In the genomic region with DNA sequence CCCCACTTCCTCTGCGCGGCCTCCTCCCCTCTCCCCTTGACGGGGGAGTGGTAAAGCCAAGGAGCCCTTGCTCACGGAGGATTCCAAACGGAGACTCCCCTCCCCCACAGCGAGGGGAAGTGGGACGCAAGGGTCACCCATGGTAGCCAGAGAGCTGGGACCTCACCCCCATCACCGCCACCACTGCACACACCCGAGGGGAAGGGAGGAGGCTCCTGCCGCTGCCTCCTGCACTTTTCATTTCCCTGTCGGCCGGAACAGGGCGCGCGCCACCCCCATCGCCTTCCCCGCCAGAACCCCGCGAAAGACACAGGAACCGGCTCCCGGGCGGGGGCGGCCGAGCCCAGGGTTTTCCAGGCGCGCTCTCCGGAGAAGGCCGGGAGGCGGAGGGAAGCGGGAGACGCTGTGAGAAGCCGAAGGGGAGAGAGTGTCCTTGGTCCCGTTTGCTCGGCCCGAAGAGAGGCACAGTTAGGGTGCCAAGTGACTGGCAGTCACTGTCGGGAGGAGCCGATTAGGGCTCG, we compare ENCODE assay signal across 8 cellular contexts. TPM values are rescaled to one million over a fixed set of nuclear protein-coding genes. Genes with fewer than 3 reads are reported as not detected.
A peak's percentile ranks its signal among the peaks of the same experiment; 100 is the strongest.
DNase-seq lines count a peak whose midpoint lies in the region; ATAC-seq, FAIRE-seq and TF ChIP-seq lines count a peak whose summit lies in the region.

No MANE protein-coding gene starts in this region.

- H4K20me1 ChIP-seq in fibroblast of lung (ENCODE audit: control insufficient read depth, extremely low read depth, insufficient read depth, low read length), result no peaks in the 10 kb centered on the region

- no peak for TF ChIP-seq EP300 in A549 (IDR thresholded peaks at IDR 0.05)

- no peaks in the 10 kb centered on the region for H3K27me3 ChIP-seq in fibroblast of lung (ENCODE audit: control insufficient read depth, insufficient read depth, low read length)
- no peaks in the 10 kb centered on the region for H3K27me3 ChIP-seq in naive thymus-derived CD4-positive, alpha-beta T cell (ENCODE audit: control insufficient read depth in 2 of 2, insufficient read depth in 2 of 2, low read length in 2 of 2)

- peak; percentile 11; the same call in 1 of the 2 replicates for TF ChIP-seq POLR2A in A549 (IDR thresholded peaks at IDR 0.05; ENCODE audit: low read length)
- no peak for TF ChIP-seq POLR2A in GM12892 (IDR thresholded peaks at IDR 0.05; ENCODE audit: low read depth, low read length)

- H3K27ac ChIP-seq in A549 (peak overlapping the region; percentile 93 to 99), fibroblast of lung (ENCODE audit: insufficient read depth, low read length) (peak overlapping the region; percentile 79)
- peak overlapping the region; percentile 76 for H3K27ac ChIP-seq in naive thymus-derived CD4-positive, alpha-beta T cell (ENCODE audit: low read depth, low read length)

- POLR2A ChIA-PET in A549 (lab: Yijun Ruan, JAX), result interaction anchor here (3.3 kb wide), 1 partner anchor 20 kb away, joined by 14 read pairs; a partner anchor contains a TSS
- POLR2A ChIA-PET in naive thymus-derived CD4-positive, alpha-beta T cell (lab: Charles Lee), result interaction anchor here (0.7 to 11.8 kb wide), 6 partner anchors 9 to 131 kb away, joined by 3 to 180 read pairs (median 3); a partner anchor contains a TSS

- peaks cover 7% of the 10 kb centered on the region for H3K36me3 ChIP-seq in fibroblast of lung (ENCODE audit: control insufficient read depth, insufficient read depth, low read length)
- peaks cover 4 to 22% (median 10%) of the 10 kb centered on the region in 3 experiments for H3K36me3 ChIP-seq in naive thymus-derived CD4-positive, alpha-beta T cell (ENCODE audit: control insufficient read depth in 2 of 3, insufficient read depth in 3 of 3, low read length in 3 of 3)

- H3K9ac ChIP-seq in fibroblast of lung (ENCODE audit: insufficient read depth, low read length), result peak overlapping the region; percentile 73

- no peaks in the 10 kb centered on the region for H3K27me3 Mint-ChIP-seq in activated T-cell treated with anti-CD3 and anti-CD28 coated beads, Interleukin-2, amount 50 U/mL, for 72 hours (ENCODE audit: low read depth)
- no peaks in the 10 kb centered on the region for H3K27me3 Mint-ChIP-seq in naive thymus-derived CD4-positive, alpha-beta T cell
- H3K27me3 Mint-ChIP-seq in type B pancreatic cell, result no peaks in the 10 kb centered on the region

- ATAC-seq in A549, result peak; percentile 8 to 25; a peak in 5 of 6 replicates
- ATAC-seq in activated T-cell treated with anti-CD3 and anti-CD28 coated beads, Interleukin-2, amount 50 U/mL, for 72 hours (replicated peaks in 1 of 2), result peak; percentile 0 to 4
- no peak for ATAC-seq in naive thymus-derived CD4-positive, alpha-beta T cell

- H3K9me3 ChIP-seq in A549 (no peaks in the 10 kb centered on the region), fibroblast of lung (ENCODE audit: control insufficient read depth, insufficient read depth, low read depth, low read length) (no peaks in the 10 kb centered on the region)
- no peaks in the 10 kb centered on the region for H3K9me3 ChIP-seq in naive thymus-derived CD4-positive, alpha-beta T cell (ENCODE audit: control insufficient read depth in 2 of 3, low read length in 3 of 3)

- H3K36me3 Mint-ChIP-seq in activated T-cell treated with anti-CD3 and anti-CD28 coated beads, Interleukin-2, amount 50 U/mL, for 72 hours (ENCODE audit: insufficient read depth in 2 of 2), result peaks cover 15 to 19% of the 10 kb centered on the region in 2 donors
- H3K36me3 Mint-ChIP-seq in naive thymus-derived CD4-positive, alpha-beta T cell, result peaks cover 0 to 46% (median 5%) of the 10 kb centered on the region in 5 donors
- peaks cover 4% of the 10 kb centered on the region for H3K36me3 Mint-ChIP-seq in type B pancreatic cell

- CTCF ChIA-PET in A549 (lab: Yijun Ruan, JAX), result interaction anchor here (0.6 to 18.6 kb wide), 4 partner anchors 15 to 161 kb away, joined by 3 to 191 read pairs (median 96); a partner anchor contains a TSS
- CTCF ChIA-PET in naive thymus-derived CD4-positive, alpha-beta T cell (lab: Charles Lee), result interaction anchor here (1.7 to 3.3 kb wide), 2 partner anchors 104 to 154 kb away, joined by 4 to 32 read pairs; no protein-coding TSS in a partner anchor

- peak overlapping the region; percentile 74 for H2AFZ ChIP-seq in fibroblast of lung (ENCODE audit: low read length)

- FAIRE-seq in A549 (lab: Jason Lieb, UNC), result no peak
- FAIRE-seq in GM12892 (lab: Jason Lieb, UNC), result peak; percentile 9

- WGBS in A549 (ENCODE audit: missing lambda C conversion rate), result 5% methylated on average over 15 of the region's 38 CpGs

- DNase-seq in A549 (ENCODE audit: low read depth in 1 of 2, low spot score in 1 of 2), result peak in 1 of 2 experiments; percentile 62
- no peak for DNase-seq in GM12892 (ENCODE audit: insufficient read length)
- DNase-seq in NCI-H226, result peak; percentile 9
- peak; percentile 51 to 66 for DNase-seq in activated T-cell treated with anti-CD3 and anti-CD28 coated beads, Interleukin-2, amount 50 U/mL, for 72 hours
- peak in 1 of 2 donors; percentile 35 for DNase-seq in fibroblast of lung (ENCODE audit: low read depth in 2 of 2)
- peak in 8 of 9 donors; percentile 49 to 66 (median 57) for DNase-seq in naive thymus-derived CD4-positive, alpha-beta T cell
- DNase-seq in type B pancreatic cell (ENCODE audit: extremely low spot score, unreplicated experiment), result no peak
- no peak for DNase-seq in epidermal melanocyte (ENCODE audit: insufficient read length, low spot score)

- no peak for TF ChIP-seq CTCF in A549 (IDR thresholded peaks at IDR 0.05)
- TF ChIP-seq CTCF in fibroblast of lung (conservative IDR thresholded peaks at IDR 0.05 in 1 of 2, IDR thresholded peaks at IDR 0.05 in 1 of 2; ENCODE audit: low read depth in 1 of 2, low read length in 2 of 2), result no peak
- TF ChIP-seq CTCF in type B pancreatic cell (conservative IDR thresholded peaks at IDR 0.05), result peak; percentile 14

- no peaks in the 10 kb centered on the region for H3K9me3 Mint-ChIP-seq in activated T-cell treated with anti-CD3 and anti-CD28 coated beads, Interleukin-2, amount 50 U/mL, for 72 hours
- H3K9me3 Mint-ChIP-seq in naive thymus-derived CD4-positive, alpha-beta T cell, result peaks cover 0 to 9% (median 0%) of the 10 kb centered on the region in 11 donors
- no peaks in the 10 kb centered on the region for H3K9me3 Mint-ChIP-seq in type B pancreatic cell

- H3K27ac Mint-ChIP-seq in activated T-cell treated with anti-CD3 and anti-CD28 coated beads, Interleukin-2, amount 50 U/mL, for 72 hours, result peak overlapping the region; percentile 99
- peak overlapping the region; percentile 90 to 96 (median 93) for H3K27ac Mint-ChIP-seq in naive thymus-derived CD4-positive, alpha-beta T cell
- peak overlapping the region; percentile 97 for H3K27ac Mint-ChIP-seq in type B pancreatic cell

- H3K4me1 ChIP-seq in A549 (peaks cover 62% of the 10 kb centered on the region), fibroblast of lung (ENCODE audit: control insufficient read depth, extremely low read depth, insufficient read depth, low read length) (peaks cover 16% of the 10 kb centered on the region)
- peaks cover 57 to 70% of the 10 kb centered on the region in 2 donors for H3K4me1 ChIP-seq in naive thymus-derived CD4-positive, alpha-beta T cell (ENCODE audit: control insufficient read depth in 2 of 2, insufficient read depth in 2 of 2, low read length in 2 of 2)

- intact Hi-C loops in naive thymus-derived CD4-positive, alpha-beta T cell (cut with micrococcal nuclease), result loop anchor here (1.0 to 5.0 kb wide), 8 partner anchors 16 to 621 kb away; a partner anchor contains a TSS

- TF ChIP-seq RAD21 in A549 (conservative IDR thresholded peaks at IDR 0.05 in 1 of 2, IDR thresholded peaks at IDR 0.05 in 1 of 2), result no peak

- H3K4me3 ChIP-seq in A549 (peak overlapping the region; percentile 87), fibroblast of lung (replicated peaks in 1 of 4; ENCODE audit: control extremely low read depth in 1 of 4, insufficient read depth in 1 of 4, low read depth in 3 of 4, low read length in 4 of 4) (peak overlapping the region; percentile 74 to 95 (median 92))
- H3K4me3 ChIP-seq in naive thymus-derived CD4-positive, alpha-beta T cell (ENCODE audit: low read length), result peak overlapping the region; percentile 68

- H3K4me2 ChIP-seq in A549, result peak overlapping the region; percentile 98
- H3K4me2 ChIP-seq in fibroblast of lung (ENCODE audit: extremely low read depth, insufficient read depth, low read length), result peak overlapping the region; percentile 95

- H3K4me3 Mint-ChIP-seq in activated T-cell treated with anti-CD3 and anti-CD28 coated beads, Interleukin-2, amount 50 U/mL, for 72 hours, result peak overlapping the region; percentile 98 to 99
- peak overlapping the region; percentile 64 to 100 (median 92) for H3K4me3 Mint-ChIP-seq in naive thymus-derived CD4-positive, alpha-beta T cell
- H3K4me3 Mint-ChIP-seq in type B pancreatic cell, result peak overlapping the region; percentile 98

- H3K4me1 Mint-ChIP-seq in activated T-cell treated with anti-CD3 and anti-CD28 coated beads, Interleukin-2, amount 50 U/mL, for 72 hours (ENCODE audit: low read depth), result peaks cover 82% of the 10 kb centered on the region
- peaks cover 46 to 84% (median 71%) of the 10 kb centered on the region in 7 donors for H3K4me1 Mint-ChIP-seq in naive thymus-derived CD4-positive, alpha-beta T cell
- H3K4me1 Mint-ChIP-seq in type B pancreatic cell (ENCODE audit: unreplicated experiment), result peaks cover 28% of the 10 kb centered on the region

- peaks cover 41% of the 10 kb centered on the region for H3K79me2 ChIP-seq in fibroblast of lung (ENCODE audit: control insufficient read depth, insufficient read depth, low read length)

RNA-seq across cellular contexts. Expression of a gene that starts 0.8 kb away (rescaled TPM):
- 112 TPM in 2 replicates for polyA plus RNA-seq in A549 (2011; rRNA removed)
- 233 and 294 TPM in 2 replicates for polyA plus RNA-seq in A549 (2012; cell fraction: cytosol; rRNA removed)
- 237 and 312 TPM in 2 replicates for polyA plus RNA-seq in A549 (2012; cell fraction: nucleus; rRNA removed)
- 213 to 228 TPM (median 215 TPM) in 3 replicates for polyA plus RNA-seq in A549 (2017; fragmentation: RNase III; extraction: RNeasy Plus Mini Kit Qiagen cat#74134 plus additional on column Dnase treatment)
- polyA minus RNA-seq in A549 (2011; rRNA and poly(A)+ RNA removed), result 107 and 161 TPM in 2 replicates
- polyA plus RNA-seq in GM12892 (2012; ENCODE audit: missing spikeins), result 26.8 TPM
- 100 to 1,000 TPM; 256 to 259 TPM for total RNA-seq in activated T-cell treated with anti-CD3 and anti-CD28 coated beads, Interleukin-2, amount 50 U/mL, for 72 hours
- 10.3 and 15.0 TPM in 2 replicates for total RNA-seq in fibroblast of lung
- 29.6 and 43.7 TPM in 2 replicates for polyA plus RNA-seq in fibroblast of lung
- 35.6 and 56.9 TPM in 2 replicates for polyA plus RNA-seq in fibroblast of lung (2012)
- polyA minus RNA-seq in fibroblast of lung (ENCODE audit: low replicate concordance), result 32.1 and 51.6 TPM in 2 replicates
- 100 to 1,000 TPM; 285 to 433 (median 313) TPM for total RNA-seq in naive thymus-derived CD4-positive, alpha-beta T cell
- polyA plus RNA-seq in naive thymus-derived CD4-positive, alpha-beta T cell, result 100 to 1,000 TPM; 474 to 764 TPM
- total RNA-seq in type B pancreatic cell (ENCODE audit: low replicate concordance), result 60.4 and 172 TPM in 2 replicates

RNA-seq across cellular contexts. Expression of a gene that starts 19.5 kb away (rescaled TPM):
- polyA plus RNA-seq in A549 (2011; rRNA removed), result 28.8 and 38.7 TPM in 2 replicates
- 51.6 and 57.2 TPM in 2 replicates for polyA plus RNA-seq in A549 (2012; cell fraction: cytosol; rRNA removed)
- 60.1 and 67.8 TPM in 2 replicates for polyA plus RNA-seq in A549 (2012; cell fraction: nucleus; rRNA removed)
- 60.9 to 66.9 TPM (median 61.8 TPM) in 3 replicates for polyA plus RNA-seq in A549 (2017; fragmentation: RNase III; extraction: RNeasy Plus Mini Kit Qiagen cat#74134 plus additional on column Dnase treatment)
- 40.0 and 41.5 TPM in 2 replicates for polyA minus RNA-seq in A549 (2011; rRNA and poly(A)+ RNA removed)
- polyA plus RNA-seq in GM12892 (2012; ENCODE audit: missing spikeins), result 15.2 TPM
- total RNA-seq in activated T-cell treated with anti-CD3 and anti-CD28 coated beads, Interleukin-2, amount 50 U/mL, for 72 hours, result 10 to 100 TPM; 30.4 to 38.1 TPM
- 13.7 and 14.9 TPM in 2 replicates for total RNA-seq in fibroblast of lung
- polyA plus RNA-seq in fibroblast of lung, result 11.3 and 19.7 TPM in 2 replicates
- 15.8 and 28.6 TPM in 2 replicates for polyA plus RNA-seq in fibroblast of lung (2012)
- polyA minus RNA-seq in fibroblast of lung (ENCODE audit: low replicate concordance), result 55.8 and 72.2 TPM in 2 replicates
- total RNA-seq in naive thymus-derived CD4-positive, alpha-beta T cell, result 10 to 100 TPM in 1 of 5 experiments, 1 to 10 TPM in 4; 3.9 to 35.7 (median 8.1) TPM
- 1 to 10 TPM; 4.4 to 6.6 TPM for polyA plus RNA-seq in naive thymus-derived CD4-positive, alpha-beta T cell
- total RNA-seq in type B pancreatic cell (ENCODE audit: low replicate concordance), result 32.3 and 36.5 TPM in 2 replicates

RNA-seq across cellular contexts. Expression of a gene that starts 19.9 kb away (rescaled TPM):
- polyA plus RNA-seq in A549 (2011; rRNA removed) (29.3 and 32.9 TPM in 2 replicates), A549 (2017; fragmentation: RNase III; extraction: RNeasy Plus Mini Kit Qiagen cat#74134 plus additional on column Dnase treatment) (18.4 to 21.0 TPM (median 19.0 TPM) in 3 replicates), fibroblast of lung (38.6 and 40.0 TPM in 2 replicates)
- polyA plus RNA-seq in A549 (2012; cell fraction: cytosol; rRNA removed), result 17.7 and 19.1 TPM in 2 replicates
- 15.8 and 17.8 TPM in 2 replicates for polyA plus RNA-seq in A549 (2012; cell fraction: nucleus; rRNA removed)
- 34.0 and 36.5 TPM in 2 replicates for polyA minus RNA-seq in A549 (2011; rRNA and poly(A)+ RNA removed)
- 8.8 TPM for polyA plus RNA-seq in GM12892 (2012; ENCODE audit: missing spikeins)
- total RNA-seq in activated T-cell treated with anti-CD3 and anti-CD28 coated beads, Interleukin-2, amount 50 U/mL, for 72 hours, result 10 to 100 TPM; 24.9 to 34.6 TPM
- total RNA-seq in fibroblast of lung (24.9 and 27.7 TPM in 2 replicates), type B pancreatic cell (ENCODE audit: low replicate concordance) (31.8 and 35.7 TPM in 2 replicates)
- polyA plus RNA-seq in fibroblast of lung (2012), result 23.9 and 25.4 TPM in 2 replicates
- 50.0 and 113 TPM in 2 replicates for polyA minus RNA-seq in fibroblast of lung (ENCODE audit: low replicate concordance)
- 10 to 100 TPM in 1 of 5 experiments, 1 to 10 TPM in 4; 4.5 to 21.7 (median 9.4) TPM for total RNA-seq in naive thymus-derived CD4-positive, alpha-beta T cell
- 1 to 10 TPM; 4.2 to 4.7 TPM for polyA plus RNA-seq in naive thymus-derived CD4-positive, alpha-beta T cell

RNA-seq across cellular contexts. Expression of a gene that starts 45.6 kb away (rescaled TPM):
- 2.9 TPM in 2 replicates for polyA plus RNA-seq in A549 (2011; rRNA removed)
- polyA plus RNA-seq in A549 (2012; cell fraction: cytosol; rRNA removed), result 1.0 and 1.7 TPM in 2 replicates
- polyA plus RNA-seq in A549 (2012; cell fraction: nucleus; rRNA removed), result 5.2 and 6.1 TPM in 2 replicates
- 3.6 to 4.3 TPM (median 4.1 TPM) in 3 replicates for polyA plus RNA-seq in A549 (2017; fragmentation: RNase III; extraction: RNeasy Plus Mini Kit Qiagen cat#74134 plus additional on column Dnase treatment)
- polyA minus RNA-seq in A549 (2011; rRNA and poly(A)+ RNA removed), result 2.1 and 2.6 TPM in 2 replicates
- 6.1 TPM for polyA plus RNA-seq in GM12892 (2012; ENCODE audit: missing spikeins)
- 10 to 100 TPM; 13.3 to 14.8 TPM for total RNA-seq in activated T-cell treated with anti-CD3 and anti-CD28 coated beads, Interleukin-2, amount 50 U/mL, for 72 hours
- total RNA-seq in fibroblast of lung, result 1.8 and 2.3 TPM in 2 replicates
- polyA plus RNA-seq in fibroblast of lung, result 1.0 and 1.5 TPM in 2 replicates
- 1.0 and 1.2 TPM in 2 replicates for polyA plus RNA-seq in fibroblast of lung (2012)
- 0.67 and 0.96 TPM in 2 replicates for polyA minus RNA-seq in fibroblast of lung (ENCODE audit: low replicate concordance)
- total RNA-seq in naive thymus-derived CD4-positive, alpha-beta T cell, result 1 to 10 TPM; 1.8 to 6.0 (median 3.1) TPM
- under 1 TPM; 0.44 to 0.61 TPM for polyA plus RNA-seq in naive thymus-derived CD4-positive, alpha-beta T cell
- total RNA-seq in type B pancreatic cell (ENCODE audit: low replicate concordance), result 2.9 and 13.2 TPM in 2 replicates

Comparison
In these comparisons a context has a peak if more than half of its experiments do, and no peak if none do; other contexts are left out.
1. DNase-seq: peak in NCI-H226 (single experiment), activated T-cell treated with anti-CD3 and anti-CD28 coated beads, Interleukin-2, amount 50 U/mL, for 72 hours (2 of 2) and naive thymus-derived CD4-positive, alpha-beta T cell (8 of 9); none in GM12892 (single experiment), type B pancreatic cell (single experiment) and epidermal melanocyte (single experiment).
2. Peak in every context shown above with its lines, with median percentiles within 50 percentile points of each other: H3K27ac ChIP-seq, H3K4me3 ChIP-seq, H3K27ac Mint-ChIP-seq and H3K4me3 Mint-ChIP-seq.